In the genomic region with DNA sequence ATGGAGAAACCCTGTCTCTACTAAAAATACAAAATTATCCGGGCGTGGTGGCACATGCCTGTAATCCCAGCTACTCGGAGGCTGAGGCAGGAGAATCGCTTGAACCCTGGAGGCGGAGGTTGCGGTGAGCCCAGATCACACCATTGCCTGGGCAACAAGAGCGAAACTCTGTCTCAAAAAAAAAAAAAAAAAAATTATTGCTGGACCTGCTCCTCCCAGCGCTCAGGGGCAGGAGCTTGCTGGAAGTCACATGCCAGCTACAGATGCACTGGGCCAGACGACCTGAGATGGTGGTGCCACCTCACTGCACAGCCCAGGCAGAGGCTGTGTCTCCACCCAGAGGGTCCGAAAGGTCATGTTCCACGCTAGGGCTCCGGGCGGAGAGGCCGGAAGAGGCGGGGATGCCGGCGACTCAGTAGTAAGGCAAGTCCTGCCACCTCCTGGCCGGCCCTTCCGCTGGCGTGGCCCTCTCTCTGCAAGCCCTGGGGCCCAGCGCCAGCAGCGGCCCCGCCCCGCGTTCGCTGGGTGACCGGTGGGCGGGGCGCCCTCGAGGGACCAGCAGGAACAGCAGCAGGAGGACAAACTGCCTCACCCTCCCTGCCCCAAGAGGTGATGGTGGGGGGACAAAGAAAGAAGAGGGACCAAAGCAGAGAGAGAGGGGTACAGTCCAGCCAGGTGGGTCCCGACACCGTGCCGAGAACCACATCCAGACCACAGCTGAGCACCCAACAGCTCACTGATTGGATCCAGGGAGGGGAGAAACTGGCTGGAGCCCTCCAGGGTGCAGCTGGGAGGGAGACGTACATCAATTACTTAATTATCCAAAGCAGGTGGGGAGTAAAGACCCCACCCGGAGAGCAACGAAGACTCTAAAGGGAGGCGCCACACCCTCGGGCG, we compare ENCODE assay signal across 8 cellular contexts. TPM values are rescaled to one million over a fixed set of nuclear protein-coding genes. Genes with fewer than 3 reads are reported as not detected.
A peak's percentile ranks its signal among the peaks of the same experiment; 100 is the strongest.
DNase-seq lines count a peak whose midpoint lies in the region; ATAC-seq and TF ChIP-seq lines count a peak whose summit lies in the region.

No MANE protein-coding gene starts in this region.

- no peaks in the 10 kb centered on the region for H3K9me3 ChIP-seq in tibial artery

- H3K9me3 Mint-ChIP-seq in CD14-positive monocyte (peaks cover 0 to 3% (median 0%) of the 10 kb centered on the region in 7 donors), IgD-negative memory B cell (no peaks in the 10 kb centered on the region), T-cell (no peaks in the 10 kb centered on the region)

- H3K27ac Mint-ChIP-seq in CD14-positive monocyte (peak overlapping the region in 6 of 7 donors; percentile 14 to 72 (median 48)), IgD-negative memory B cell (peak overlapping the region; percentile 43 to 88 (median 63)), T-cell (peak overlapping the region; percentile 81 to 89)

- POLR2A ChIA-PET in T-cell (lab: Charles Lee): interaction anchor here (0.6 to 2.1 kb wide), 7 partner anchors 9 to 397 kb away, joined by 4 to 17 read pairs (median 7); a partner anchor contains a TSS

- peaks cover 0 to 66% (median 58%) of the 10 kb centered on the region in 4 donors for H3K4me1 ChIP-seq in tibial artery

- H3K36me3 ChIP-seq in tibial artery: peaks cover 0 to 18% (median 4%) of the 10 kb centered on the region in 3 donors

- TF ChIP-seq POLR2A in erythroblast (IDR thresholded peaks at IDR 0.05; ENCODE audit: low read length): no peak

- CTCF ChIA-PET in T-cell (lab: Charles Lee): interaction anchor here (0.6 to 7.9 kb wide), 9 partner anchors 10 to 641 kb away, joined by 3 to 344 read pairs (median 6); a partner anchor contains a TSS

- no peaks in the 10 kb centered on the region for H3K27me3 ChIP-seq in tibial artery

- H3K27ac ChIP-seq in tibial artery: peak overlapping the region; percentile 100

- H3K4me1 Mint-ChIP-seq in CD14-positive monocyte (peaks cover 43% of the 10 kb centered on the region), IgD-negative memory B cell (peaks cover 24 to 27% (median 25%) of the 10 kb centered on the region in 3 donors), T-cell (peaks cover 48 to 53% (median 53%) of the 10 kb centered on the region in 3 donors)

- H3K36me3 Mint-ChIP-seq in CD14-positive monocyte: peaks cover 21 to 38% of the 10 kb centered on the region in 2 donors
- H3K36me3 Mint-ChIP-seq in IgD-negative memory B cell: peaks cover 2% of the 10 kb centered on the region
- H3K36me3 Mint-ChIP-seq in T-cell: peaks cover 27% of the 10 kb centered on the region

- H3K4me3 ChIP-seq in tibial artery: peak overlapping the region; percentile 90 to 91

- TF ChIP-seq CTCF in CD14-positive monocyte (IDR thresholded peaks at IDR 0.05) (no peak), tibial artery (IDR thresholded peaks at IDR 0.05) (peak; percentile 23 to 29)

- no peak for ATAC-seq in T-cell (replicated peaks in 1 of 4)
- ATAC-seq in HG03571 (IDR thresholded peaks at IDR 0.05; ENCODE audit: unreplicated experiment): no peak
- no peak for ATAC-seq in GM19452 (IDR thresholded peaks at IDR 0.05; ENCODE audit: unreplicated experiment)

- intact Hi-C loops in CD14-positive monocyte (cut with micrococcal nuclease) (loop anchor here (5.0 to 10.0 kb wide), 2 partner anchors 90 to 288 kb away; a partner anchor contains a TSS), tibial artery (cut with DNase I; ENCODE audit: low total_unique reads) (no loop called here)

- H3K27me3 Mint-ChIP-seq in CD14-positive monocyte (ENCODE audit: low read depth in 3 of 3): no peaks in the 10 kb centered on the region
- H3K27me3 Mint-ChIP-seq in IgD-negative memory B cell: no peaks in the 10 kb centered on the region
- H3K27me3 Mint-ChIP-seq in T-cell: no peaks in the 10 kb centered on the region

- DNase-seq in CD14-positive monocyte (ENCODE audit: low spot score): no peak
- DNase-seq in T-cell: no peak
- DNase-seq in erythroblast (lab: John Stamatoyannopoulos, UW): peak; percentile 80 to 82
- peak; percentile 97 for DNase-seq in mesenteric fat pad (ENCODE audit: low spot score)
- DNase-seq in tibial artery: peak; percentile 97 to 99

- H3K4me3 Mint-ChIP-seq in CD14-positive monocyte: peak overlapping the region in 1 of 2 donors; percentile 35
- peak overlapping the region in 3 of 4 donors; percentile 28 to 86 (median 63) for H3K4me3 Mint-ChIP-seq in IgD-negative memory B cell
- peak overlapping the region; percentile 83 to 88 (median 85) for H3K4me3 Mint-ChIP-seq in T-cell

RNA-seq across cellular contexts. Expression of a gene that starts 3.6 kb away (rescaled TPM):
- 10 to 100 TPM in 1 of 2 donors, 1 to 10 TPM in 1; 7.1 to 13.6 TPM for polyA plus RNA-seq in CD14-positive monocyte
- polyA plus RNA-seq in IgD-negative memory B cell: 90.0 TPM
- 100 to 1,000 TPM; 137 to 158 (median 145) TPM for total RNA-seq in T-cell
- 6.1 TPM for total RNA-seq in mesenteric fat pad

RNA-seq across cellular contexts. Expression of a gene that starts 6.7 kb away (rescaled TPM):
- polyA plus RNA-seq in CD14-positive monocyte (under 1 TPM; 0.28 to 0.60 TPM), IgD-negative memory B cell (2.3 TPM)
- total RNA-seq in T-cell (100 to 1,000 TPM in 1 of 5 donors, 10 to 100 TPM in 4; 87.7 to 106 (median 96.0) TPM), mesenteric fat pad (20.7 TPM)

Comparison
In these comparisons a context has a peak if more than half of its experiments do, and no peak if none do; other contexts are left out.
1. DNase-seq: peak in erythroblast (2 of 2), mesenteric fat pad (single experiment) and tibial artery (2 of 2); none in CD14-positive monocyte (single experiment) and T-cell (0 of 34).
2. RNA of a gene that starts 3.6 kb away (total RNA-seq): 137 to 158 TPM in T-cell; 6.1 TPM in mesenteric fat pad (single experiment); every median in the first group is over 10 times any median in the second.
3. Peak in every context shown above with its lines, with median percentiles within 50 percentile points of each other: H3K27ac Mint-ChIP-seq.